Comparison of ENCODE assay signal across 15 cellular contexts in genomic region chr13:111387026-111387871, GRCh38.
"Had no signal": no experiment of that assay in that cellular context is flagged by ENCODE, and none has a peak within 500 bp of the region (broad histone marks: within the 10 kb centered on the region; RNA-seq: fewer than 3 reads in every experiment).

No MANE protein-coding gene starts in this region.

- H3K27me3 ChIP-seq: body of pancreas, hepatocyte, uterus had no signal

- H3K9me3 ChIP-seq: body of pancreas, gastroesophageal sphincter, lower lobe of right lung, prostate gland, thoracic aorta, uterus had no signal

- DNase-seq: activated CD4-positive, CD25-positive, alpha-beta regulatory T cell; activated naive CD4-positive, alpha-beta T cell treated with anti-CD3 and anti-CD28 coated beads, Interleukin-2, amount 10 ng/mL, durations not matched to agents 7 days and 5 days; amniotic stem cell; body of pancreas; cortex of kidney; effector memory CD8-positive, alpha-beta T cell; lower lobe of right lung; naive B cell; occipital lobe; stimulated activated CD4-positive, alpha-beta T cell treated with anti-CD3 and anti-CD28 coated beads, Interleukin-2, amount 100 ng/mL, for 24 hours; uterus had no signal

- H3K36me3 ChIP-seq: gastroesophageal sphincter, lower lobe of right lung, prostate gland, thoracic aorta, uterus had no signal

- H3K27ac ChIP-seq: body of pancreas, gastroesophageal sphincter, hepatocyte, lower lobe of right lung, prostate gland, thoracic aorta, uterus had no signal

- H3K4me1 ChIP-seq: body of pancreas, gastroesophageal sphincter, lower lobe of right lung, prostate gland, uterus had no signal

- H3K4me3 ChIP-seq: body of pancreas, gastroesophageal sphincter, hepatocyte, lower lobe of right lung, prostate gland, thoracic aorta, uterus had no signal

- H3K79me2 ChIP-seq: hepatocyte had no signal

- H2AFZ ChIP-seq: hepatocyte had no signal

- H3K4me2 ChIP-seq: hepatocyte had no signal
